Comparison of ENCODE assay signal across 9 cellular contexts in genomic region chr1:119547805-119548204, GRCh38. TPM values are rescaled to one million over a fixed set of nuclear protein-coding genes. Genes with fewer than 3 reads are reported as not detected.
"Had no signal": no experiment of that assay in that cellular context is flagged by ENCODE, and none has a peak within 500 bp of the region (broad histone marks: within the 10 kb centered on the region; RNA-seq: fewer than 3 reads in every experiment).

No MANE protein-coding gene starts in this region.

- H3K4me3 ChIP-seq: K562 had no signal

- ATAC-seq: K562 had no signal

- DNase-seq: GOT3, H9, HCEC 1CT, IMR-90, KG1 had no signal

- FAIRE-seq: H54, HTR-8/SVneo, K562 had no signal

RNA-seq across cellular contexts. Expression of gene HSD3B1, which starts 40.8 kb away (rescaled TPM):
- total RNA-seq: H9, HT-29, IMR-90, K562 had no signal
- polyA plus RNA-seq: IMR-90, K562 had no signal
